In the genomic region with DNA sequence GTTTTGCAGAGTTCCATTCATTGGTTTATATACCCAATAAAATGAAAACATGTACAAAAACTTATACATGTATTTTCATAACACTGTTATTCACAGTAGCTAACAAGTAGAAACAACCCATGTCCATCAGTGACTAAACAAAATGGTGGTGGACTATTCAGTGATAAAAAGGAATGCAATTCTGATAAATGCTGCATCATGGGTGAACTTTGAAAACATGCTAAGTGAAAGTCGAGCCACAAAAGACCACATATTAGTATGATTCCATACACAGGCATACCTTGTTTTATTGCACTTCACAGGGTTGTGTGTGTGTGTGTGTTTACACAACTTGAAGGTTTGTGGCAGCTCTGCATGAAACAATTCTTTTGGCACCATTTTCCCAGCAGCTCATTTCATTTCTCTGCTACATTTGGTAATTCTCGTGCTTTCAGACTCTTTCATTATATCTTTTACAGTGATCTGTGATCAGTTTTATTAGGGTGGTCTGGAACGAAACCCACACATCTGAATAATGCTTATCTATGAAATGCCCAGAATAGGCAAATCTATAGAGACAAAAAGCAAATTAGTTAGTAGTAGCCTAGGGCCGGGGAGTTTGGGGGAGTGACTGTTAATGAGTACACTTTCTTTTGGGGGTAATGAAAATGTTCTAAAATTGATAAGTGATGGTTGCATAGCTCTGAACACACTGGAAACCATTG, we compare ENCODE assay signal across 16 cellular contexts.
"Had no signal": no experiment of that assay in that cellular context is flagged by ENCODE, and none has a peak within 500 bp of the region (broad histone marks: within the 10 kb centered on the region; RNA-seq: fewer than 3 reads in every experiment).

No MANE protein-coding gene starts in this region.

- H3K27ac Mint-ChIP-seq: activated CD4-positive, alpha-beta memory T cell treated with anti-CD3 and anti-CD28 coated beads, Interleukin-2, amount 10 ng/mL, durations not matched to agents 7 days and 5 days; activated naive CD8-positive, alpha-beta T cell; endodermal cell; WTC11 had no signal

- H3K27ac ChIP-seq: ovary had no signal

- H3K27me3 Mint-ChIP-seq: activated CD4-positive, alpha-beta memory T cell treated with anti-CD3 and anti-CD28 coated beads, Interleukin-2, amount 10 ng/mL, durations not matched to agents 7 days and 5 days; activated naive CD8-positive, alpha-beta T cell had no signal

- H3K36me3 ChIP-seq: ovary, sigmoid colon, transverse colon had no signal

- DNase-seq: activated CD4-positive, alpha-beta memory T cell treated with anti-CD3 and anti-CD28 coated beads, Interleukin-2, amount 10 ng/mL, durations not matched to agents 7 days and 5 days; activated CD4-positive, alpha-beta T cell treated with anti-CD3 and anti-CD28 coated beads for 4 hours; activated gamma-delta T cell treated with Interleukin-2 at 50 U/mL for 16 hours; activated T-cell treated with anti-CD3 and anti-CD28 coated beads, Interleukin-2, amount 50 U/mL, for 48 hours; amniotic stem cell; endodermal cell; midbrain; ovary; sigmoid colon; stimulated activated CD4-positive, alpha-beta T cell treated with anti-CD3 and anti-CD28 coated beads, Interleukin-2, amount 100 ng/mL, for 48 hours; stimulated activated naive CD4-positive, alpha-beta T cell; transverse colon had no signal

- H3K4me3 ChIP-seq: lung, ovary, sigmoid colon, transverse colon had no signal

- H3K4me3 Mint-ChIP-seq: activated CD4-positive, alpha-beta memory T cell treated with anti-CD3 and anti-CD28 coated beads, Interleukin-2, amount 10 ng/mL, durations not matched to agents 7 days and 5 days; activated naive CD8-positive, alpha-beta T cell; endodermal cell; neural crest cell; WTC11 had no signal

- H3K27me3 ChIP-seq: ovary, sigmoid colon, transverse colon had no signal

- ATAC-seq: WTC11 had no signal

- H3K9me3 ChIP-seq: ovary, sigmoid colon, transverse colon had no signal

- H3K9me3 Mint-ChIP-seq: activated CD4-positive, alpha-beta memory T cell treated with anti-CD3 and anti-CD28 coated beads, Interleukin-2, amount 10 ng/mL, durations not matched to agents 7 days and 5 days; endodermal cell; neural crest cell; WTC11 had no signal

- H3K36me3 Mint-ChIP-seq: WTC11 had no signal
